ENCODE assay signal across 1 cellular context in the genomic region with DNA sequence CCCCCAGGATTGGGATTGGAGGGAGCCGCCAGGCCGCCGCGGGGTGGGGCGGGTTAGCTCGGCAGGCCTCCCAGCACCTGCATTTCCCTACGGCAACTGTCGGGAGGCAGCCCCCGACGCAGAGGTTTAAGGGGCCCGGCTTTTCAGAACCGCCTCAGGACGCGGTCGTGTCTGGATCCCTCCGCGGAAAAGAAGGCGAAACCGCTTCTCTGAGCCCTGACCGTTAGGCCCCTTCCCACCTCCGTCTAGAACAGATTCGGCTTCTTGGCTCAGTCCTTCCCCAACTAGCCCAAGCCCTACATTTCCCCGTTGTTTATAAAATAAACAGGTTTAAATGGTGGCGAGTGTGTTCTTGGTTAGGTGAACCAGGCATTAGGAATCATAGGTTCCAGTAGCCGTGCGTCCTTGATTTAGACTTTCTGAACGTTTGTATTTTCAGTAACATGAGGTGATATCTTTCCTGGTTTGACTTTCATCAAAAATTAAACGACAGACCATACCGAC.
TF ChIP-seq lines count a peak whose summit lies in the region.

No MANE protein-coding gene starts in this region.

TF ChIP-seq in GM23338, 12 proteins besides CTCF, POLR2A, EP300 and RAD21 (continued from another document):
- TF ChIP-seq, protein P1, sequence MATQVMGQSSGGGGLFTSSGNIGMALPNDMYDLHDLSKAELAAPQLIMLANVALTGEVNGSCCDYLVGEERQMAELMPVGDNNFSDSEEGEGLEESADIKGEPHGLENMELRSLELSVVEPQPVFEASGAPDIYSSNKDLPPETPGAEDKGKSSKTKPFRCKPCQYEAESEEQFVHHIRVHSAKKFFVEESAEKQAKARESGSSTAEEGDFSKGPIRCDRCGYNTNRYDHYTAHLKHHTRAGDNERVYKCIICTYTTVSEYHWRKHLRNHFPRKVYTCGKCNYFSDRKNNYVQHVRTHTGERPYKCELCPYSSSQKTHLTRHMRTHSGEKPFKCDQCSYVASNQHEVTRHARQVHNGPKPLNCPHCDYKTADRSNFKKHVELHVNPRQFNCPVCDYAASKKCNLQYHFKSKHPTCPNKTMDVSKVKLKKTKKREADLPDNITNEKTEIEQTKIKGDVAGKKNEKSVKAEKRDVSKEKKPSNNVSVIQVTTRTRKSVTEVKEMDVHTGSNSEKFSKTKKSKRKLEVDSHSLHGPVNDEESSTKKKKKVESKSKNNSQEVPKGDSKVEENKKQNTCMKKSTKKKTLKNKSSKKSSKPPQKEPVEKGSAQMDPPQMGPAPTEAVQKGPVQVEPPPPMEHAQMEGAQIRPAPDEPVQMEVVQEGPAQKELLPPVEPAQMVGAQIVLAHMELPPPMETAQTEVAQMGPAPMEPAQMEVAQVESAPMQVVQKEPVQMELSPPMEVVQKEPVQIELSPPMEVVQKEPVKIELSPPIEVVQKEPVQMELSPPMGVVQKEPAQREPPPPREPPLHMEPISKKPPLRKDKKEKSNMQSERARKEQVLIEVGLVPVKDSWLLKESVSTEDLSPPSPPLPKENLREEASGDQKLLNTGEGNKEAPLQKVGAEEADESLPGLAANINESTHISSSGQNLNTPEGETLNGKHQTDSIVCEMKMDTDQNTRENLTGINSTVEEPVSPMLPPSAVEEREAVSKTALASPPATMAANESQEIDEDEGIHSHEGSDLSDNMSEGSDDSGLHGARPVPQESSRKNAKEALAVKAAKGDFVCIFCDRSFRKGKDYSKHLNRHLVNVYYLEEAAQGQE (IDR thresholded peaks at IDR 0.05; ENCODE audit: unreplicated experiment) = no peak
- TF ChIP-seq NANOG (IDR thresholded peaks at IDR 0.05; ENCODE audit: borderline replicate concordance) (no peak), ZNF331 (CRISPR knock-in tag; IDR thresholded peaks at IDR 0.05; ENCODE audit: low read depth) (no peak), CREB1 (CRISPR knock-in tag; IDR thresholded peaks at IDR 0.05; ENCODE audit: low read depth) (no peak)
- TF ChIP-seq, protein P2, sequence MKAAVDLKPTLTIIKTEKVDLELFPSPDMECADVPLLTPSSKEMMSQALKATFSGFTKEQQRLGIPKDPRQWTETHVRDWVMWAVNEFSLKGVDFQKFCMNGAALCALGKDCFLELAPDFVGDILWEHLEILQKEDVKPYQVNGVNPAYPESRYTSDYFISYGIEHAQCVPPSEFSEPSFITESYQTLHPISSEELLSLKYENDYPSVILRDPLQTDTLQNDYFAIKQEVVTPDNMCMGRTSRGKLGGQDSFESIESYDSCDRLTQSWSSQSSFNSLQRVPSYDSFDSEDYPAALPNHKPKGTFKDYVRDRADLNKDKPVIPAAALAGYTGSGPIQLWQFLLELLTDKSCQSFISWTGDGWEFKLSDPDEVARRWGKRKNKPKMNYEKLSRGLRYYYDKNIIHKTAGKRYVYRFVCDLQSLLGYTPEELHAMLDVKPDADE (IDR thresholded peaks at IDR 0.05) = no peak
TF ChIP-seq in GM23338: peak in this region for 0.
